In genomic region chr9:96649620-96650323, GRCh38 we compare ENCODE assay signal across 15 cellular contexts.
"Had no signal": no experiment of that assay in that cellular context is flagged by ENCODE, and none has a peak within 500 bp of the region (broad histone marks: within the 10 kb centered on the region; RNA-seq: fewer than 3 reads in every experiment).

No MANE protein-coding gene starts in this region.

- H3K4me3 Mint-ChIP-seq: activated naive CD8-positive, alpha-beta T cell treated with anti-CD3 and anti-CD28 coated beads for 36 hours; mesothelial cell of epicardium had no signal

- FAIRE-seq: bronchial epithelial cell had no signal

- H3K27ac ChIP-seq: spleen, suprapubic skin, upper lobe of left lung had no signal

- H3K27me3 Mint-ChIP-seq: activated naive CD8-positive, alpha-beta T cell treated with anti-CD3 and anti-CD28 coated beads for 36 hours had no signal

- H3K4me3 ChIP-seq: spleen, suprapubic skin, upper lobe of left lung had no signal

- H3K27ac Mint-ChIP-seq: activated naive CD8-positive, alpha-beta T cell treated with anti-CD3 and anti-CD28 coated beads for 36 hours; mesothelial cell of epicardium had no signal

- H3K9me3 ChIP-seq: spleen, suprapubic skin, upper lobe of left lung had no signal

- H3K9me3 Mint-ChIP-seq: activated naive CD8-positive, alpha-beta T cell treated with anti-CD3 and anti-CD28 coated beads for 36 hours; mesothelial cell of epicardium had no signal

- H3K4me1 Mint-ChIP-seq: mesothelial cell of epicardium had no signal

- DNase-seq: activated CD4-positive, alpha-beta T cell treated with anti-CD3 and anti-CD28 coated beads, Interleukin-2, amount 50 U/mL, for 4 hours; activated effector memory CD4-positive, alpha-beta T cell treated with anti-CD3 and anti-CD28 coated beads, Interleukin-2, amount 50 U/mL, for 16 hours; activated naive CD8-positive, alpha-beta T cell treated with anti-CD3 and anti-CD28 coated beads for 36 hours; activated T-cell treated with anti-CD3 and anti-CD28 coated beads, Interleukin-2, amount 50 U/mL, for 1 hour; anterior cingulate cortex; hippocampal formation; posterior cingulate gyrus; right cardiac atrium; spleen; stimulated activated CD4-positive, alpha-beta T cell treated with anti-CD3 and anti-CD28 coated beads, Interleukin-1b, Interleukin-23, amount 100 ng/mL, for 48 hours; stimulated activated naive CD4-positive, alpha-beta T cell treated with Interleukin-2 at 50 U/mL for 16 hours; upper lobe of left lung had no signal

- H3K27me3 ChIP-seq: spleen, suprapubic skin, upper lobe of left lung had no signal
